In genomic region chr3:13563321-13563720, GRCh38 we compare ENCODE assay signal across 24 cellular contexts. TPM values are rescaled to one million over a fixed set of nuclear protein-coding genes. Genes with fewer than 3 reads are reported as not detected.
"Had no signal": no experiment of that assay in that cellular context is flagged by ENCODE, and none has a peak within 500 bp of the region (broad histone marks: within the 10 kb centered on the region; RNA-seq: fewer than 3 reads in every experiment).

No MANE protein-coding gene starts in this region.

- FAIRE-seq: TTC549 had no signal

- DNase-seq: activated CD4-positive, alpha-beta memory T cell treated with anti-CD3 and anti-CD28 coated beads, Interleukin-2, amount 10 ng/mL, durations not matched to agents 7 days and 5 days; activated CD4-positive, alpha-beta T cell treated with anti-CD3 and anti-CD28 coated beads, Interleukin-2, amount 10 ng/mL, durations not matched to agents 7 days and 5 days; activated CD4-positive, CD25-positive, alpha-beta regulatory T cell treated with anti-CD3 and anti-CD28 coated beads, Interleukin-2, amount 50 U/mL, for 72 hours; activated naive CD8-positive, alpha-beta T cell treated with anti-CD3 and anti-CD28 coated beads, Interleukin-2, amount 50 U/mL, for 24 hours; activated T-cell treated with anti-CD3 and anti-CD28 coated beads, Interleukin-2, amount 50 U/mL, for 4 hours; dorsolateral prefrontal cortex; effector memory CD4-positive, alpha-beta T cell; erythroblast; foreskin fibroblast; head of caudate nucleus; kidney glomerular epithelial cell; left ventricle myocardium inferior; stimulated activated naive CD4-positive, alpha-beta T cell; SW 1271; T-helper 9 cell; tibial artery; upper lobe of right lung had no signal

- H3K27ac ChIP-seq: dorsolateral prefrontal cortex, left ventricle myocardium inferior, suprapubic skin, tibial artery, upper lobe of right lung had no signal

- ATAC-seq: activated naive CD8-positive, alpha-beta T cell treated with anti-CD3 and anti-CD28 coated beads, Interleukin-2, amount 50 U/mL, for 24 hours; activated T-cell treated with anti-CD3 and anti-CD28 coated beads, Interleukin-2, amount 50 U/mL, for 4 hours; activated T-helper 17 cell treated with anti-CD3 and anti-CD28 coated beads, Interleukin-2, amount 50 U/mL, for 72 hours; mucosa of descending colon; upper lobe of right lung had no signal

- H3K4me3 Mint-ChIP-seq: activated CD4-positive, alpha-beta memory T cell treated with anti-CD3 and anti-CD28 coated beads, Interleukin-2, amount 10 ng/mL, durations not matched to agents 7 days and 5 days; activated CD4-positive, alpha-beta T cell treated with anti-CD3 and anti-CD28 coated beads, Interleukin-2, amount 10 ng/mL, durations not matched to agents 7 days and 5 days; activated naive CD4-positive, alpha-beta T cell treated with anti-CD3 and anti-CD28 coated beads, Interleukin-2, amount 50 U/mL, for 24 hours; activated naive CD8-positive, alpha-beta T cell treated with anti-CD3 and anti-CD28 coated beads, Interleukin-2, amount 50 U/mL, for 24 hours; activated T-cell treated with anti-CD3 and anti-CD28 coated beads, Interleukin-2, amount 50 U/mL, for 4 hours; activated T-helper 17 cell treated with anti-CD3 and anti-CD28 coated beads, Interleukin-2, amount 50 U/mL, for 72 hours; T-helper 1 cell treated with Interleukin-12 subunit alpha and Interleukin-12 subunit beta and Interleukin-4 antibody, amounts not matched to agents 30 μg/mL and 1 μg/mL, for 36 hours had no signal

- H3K36me3 Mint-ChIP-seq: activated naive CD4-positive, alpha-beta T cell treated with anti-CD3 and anti-CD28 coated beads, Interleukin-2, amount 50 U/mL, for 24 hours had no signal

- H3K4me3 ChIP-seq: coronary artery, dorsolateral prefrontal cortex, left ventricle myocardium inferior, mucosa of descending colon, suprapubic skin, tibial artery, upper lobe of right lung had no signal

- H3K9me3 ChIP-seq: left ventricle myocardium inferior, mucosa of descending colon, suprapubic skin, tibial artery, upper lobe of right lung had no signal

- H3K36me3 ChIP-seq: left ventricle myocardium inferior, suprapubic skin, tibial artery, upper lobe of right lung had no signal

- H3K27me3 Mint-ChIP-seq: activated naive CD4-positive, alpha-beta T cell treated with anti-CD3 and anti-CD28 coated beads, Interleukin-2, amount 50 U/mL, for 24 hours had no signal

- H3K4me1 Mint-ChIP-seq: activated naive CD4-positive, alpha-beta T cell treated with anti-CD3 and anti-CD28 coated beads, Interleukin-2, amount 50 U/mL, for 24 hours; activated T-helper 17 cell treated with anti-CD3 and anti-CD28 coated beads, Interleukin-2, amount 50 U/mL, for 72 hours had no signal

- H3K4me1 ChIP-seq: upper lobe of right lung had no signal

- H3K9me3 Mint-ChIP-seq: activated CD4-positive, alpha-beta memory T cell treated with anti-CD3 and anti-CD28 coated beads, Interleukin-2, amount 10 ng/mL, durations not matched to agents 7 days and 5 days; activated CD4-positive, alpha-beta T cell treated with anti-CD3 and anti-CD28 coated beads, Interleukin-2, amount 10 ng/mL, durations not matched to agents 7 days and 5 days; activated naive CD4-positive, alpha-beta T cell treated with anti-CD3 and anti-CD28 coated beads, Interleukin-2, amount 50 U/mL, for 24 hours; activated naive CD8-positive, alpha-beta T cell treated with anti-CD3 and anti-CD28 coated beads, Interleukin-2, amount 50 U/mL, for 24 hours; activated T-cell treated with anti-CD3 and anti-CD28 coated beads, Interleukin-2, amount 50 U/mL, for 4 hours; activated T-helper 17 cell treated with anti-CD3 and anti-CD28 coated beads, Interleukin-2, amount 50 U/mL, for 72 hours; T-helper 1 cell treated with Interleukin-12 subunit alpha and Interleukin-12 subunit beta and Interleukin-4 antibody, amounts not matched to agents 30 μg/mL and 1 μg/mL, for 36 hours had no signal

- H3K27me3 ChIP-seq: dorsolateral prefrontal cortex, suprapubic skin, upper lobe of right lung had no signal

- H3K27ac Mint-ChIP-seq: activated CD4-positive, alpha-beta memory T cell treated with anti-CD3 and anti-CD28 coated beads, Interleukin-2, amount 10 ng/mL, durations not matched to agents 7 days and 5 days; activated naive CD4-positive, alpha-beta T cell treated with anti-CD3 and anti-CD28 coated beads, Interleukin-2, amount 50 U/mL, for 24 hours; activated naive CD8-positive, alpha-beta T cell treated with anti-CD3 and anti-CD28 coated beads, Interleukin-2, amount 50 U/mL, for 24 hours; activated T-helper 17 cell treated with anti-CD3 and anti-CD28 coated beads, Interleukin-2, amount 50 U/mL, for 72 hours; T-helper 1 cell treated with Interleukin-12 subunit alpha and Interleukin-12 subunit beta and Interleukin-4 antibody, amounts not matched to agents 30 μg/mL and 1 μg/mL, for 36 hours had no signal

RNA-seq across cellular contexts. Expression of gene FBLN2, which starts 14.4 kb away (rescaled TPM):
- total RNA-seq: activated CD4-positive, alpha-beta memory T cell treated with anti-CD3 and anti-CD28 coated beads, Interleukin-2, amount 10 ng/mL, durations not matched to agents 7 days and 5 days; activated CD4-positive, alpha-beta T cell treated with anti-CD3 and anti-CD28 coated beads, Interleukin-2, amount 10 ng/mL, durations not matched to agents 7 days and 5 days had no signal
